Comparison of ENCODE assay signal across 14 cellular contexts in the genomic region with DNA sequence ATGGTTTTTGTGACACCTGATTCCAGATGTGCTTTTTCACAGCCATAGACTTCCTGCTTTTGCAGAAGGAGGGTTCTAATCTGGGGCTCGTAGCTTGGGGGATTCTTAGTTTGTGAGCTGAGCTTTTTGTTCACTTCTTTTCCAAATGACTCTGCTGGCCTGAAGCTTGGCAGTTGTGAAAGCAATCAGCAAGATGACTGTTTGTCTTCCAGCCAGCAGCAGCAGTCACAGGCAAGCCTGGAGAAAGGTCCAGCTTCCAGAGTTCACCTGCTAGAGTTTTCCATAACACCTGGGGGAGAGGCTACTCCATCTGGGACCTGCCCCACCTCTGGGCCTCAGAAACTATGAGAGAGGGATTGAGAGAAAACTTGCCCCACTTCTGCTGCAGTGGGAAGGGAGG. TPM values are rescaled to one million over a fixed set of nuclear protein-coding genes. Genes with fewer than 3 reads are reported as not detected.
DNase-seq lines count a peak whose midpoint lies in the region; ATAC-seq and TF ChIP-seq lines count a peak whose summit lies in the region.
"Had no signal": no experiment of that assay in that cellular context is flagged by ENCODE, and none has a peak within 500 bp of the region (broad histone marks: within the 10 kb centered on the region; RNA-seq: fewer than 3 reads in every experiment).

No MANE protein-coding gene starts in this region.

- H3K27me3 ChIP-seq in dorsolateral prefrontal cortex = no peaks in the 10 kb centered on the region
- H3K27me3 ChIP-seq: SJSA1 had no signal

- H3K36me3 Mint-ChIP-seq in natural killer cell = no peaks in the 10 kb centered on the region

- intact Hi-C loops in dorsolateral prefrontal cortex (cut with DNase I) = no loop called here
- intact Hi-C loops in natural killer cell (cut with micrococcal nuclease) = no loop called here

- H3K4me3 ChIP-seq in dorsolateral prefrontal cortex = peak overlapping the region in 5 of 59 donors; percentile 6 to 87 (median 15)
- H3K4me3 ChIP-seq: mucosa of descending colon, SJSA1 had no signal

- no peaks in the 10 kb centered on the region for H3K27me3 Mint-ChIP-seq in stimulated activated naive CD8-positive, alpha-beta T cell treated with anti-CD3 and anti-CD28 coated beads, Interleukin-15, amount 100 ng/mL, for 72 hours
- no peaks in the 10 kb centered on the region for H3K27me3 Mint-ChIP-seq in natural killer cell (ENCODE audit: low read depth in 2 of 2)

- ATAC-seq in stimulated activated naive CD8-positive, alpha-beta T cell treated with anti-CD3 and anti-CD28 coated beads, Interleukin-15, amount 100 ng/mL, for 72 hours = no peak
- no peak for ATAC-seq in stimulated activated naive CD8-positive, alpha-beta T cell treated with anti-CD3 and anti-CD28 coated beads, Interleukin-15, Interleukin-2, amounts not matched to agents 100 U/mL and 50 U/mL, for 24 hours
- no peak for ATAC-seq in natural killer cell
- ATAC-seq in HG02970 (IDR thresholded peaks at IDR 0.05; ENCODE audit: low FRiP score, unreplicated experiment) = no peak
- ATAC-seq in HG03521 (IDR thresholded peaks at IDR 0.05; ENCODE audit: unreplicated experiment) = no peak
- ATAC-seq: mucosa of descending colon had no signal

- H3K4me1 Mint-ChIP-seq in stimulated activated naive CD8-positive, alpha-beta T cell treated with anti-CD3 and anti-CD28 coated beads, Interleukin-15, amount 100 ng/mL, for 72 hours = peaks cover 74% of the 10 kb centered on the region
- peaks cover 76 to 79% of the 10 kb centered on the region in 2 donors for H3K4me1 Mint-ChIP-seq in natural killer cell

- no peaks in the 10 kb centered on the region for H3K9me3 Mint-ChIP-seq in stimulated activated naive CD8-positive, alpha-beta T cell treated with anti-CD3 and anti-CD28 coated beads, Interleukin-15, amount 100 ng/mL, for 72 hours
- H3K9me3 Mint-ChIP-seq in natural killer cell = no peaks in the 10 kb centered on the region

- no peak for DNase-seq in stimulated activated naive CD8-positive, alpha-beta T cell treated with anti-CD3 and anti-CD28 coated beads, Interleukin-15, amount 100 ng/mL, for 72 hours
- DNase-seq in stimulated activated naive CD8-positive, alpha-beta T cell treated with anti-CD3 and anti-CD28 coated beads, Interleukin-15, Interleukin-2, amounts not matched to agents 100 U/mL and 50 U/mL, for 24 hours = no peak
- no peak for DNase-seq in dorsolateral prefrontal cortex
- no peak for DNase-seq in natural killer cell
- DNase-seq in NCI-H1092 treated with DMSO at 0.1 percent for 48 hours (lab: John Stamatoyannopoulos, UW) = no peak
- no peak for DNase-seq in DMS79 treated with DMSO at 0.1 percent for 48 hours (lab: John Stamatoyannopoulos, UW)
- DNase-seq: COR-L47; GOT3; NCI-H2029 treated with DMSO at 0.1 percent for 48 hours; stimulated activated CD4-positive, alpha-beta T cell treated with anti-CD3 and anti-CD28 coated beads, Interleukin-2, amount 100 ng/mL, for 48 hours had no signal

- peak overlapping the region in 1 of 2 donors; percentile 25 for H3K4me3 Mint-ChIP-seq in stimulated activated naive CD8-positive, alpha-beta T cell treated with anti-CD3 and anti-CD28 coated beads, Interleukin-15, amount 100 ng/mL, for 72 hours
- H3K4me3 Mint-ChIP-seq in natural killer cell = peak overlapping the region; percentile 45

- TF ChIP-seq CTCF in dorsolateral prefrontal cortex (IDR thresholded peaks at IDR 0.05 in 54 of 56, conservative IDR thresholded peaks at IDR 0.05 in 2 of 56; ENCODE audit: low read depth in 1 of 56, partially characterized antibody in 56 of 56) (no peak), natural killer cell (IDR thresholded peaks at IDR 0.05) (no peak)

- peak overlapping the region in 53 of 59 donors; percentile 4 to 97 (median 61) for H3K27ac ChIP-seq in dorsolateral prefrontal cortex
- H3K27ac ChIP-seq: SJSA1 had no signal

- peak overlapping the region; percentile 19 to 28 for H3K27ac Mint-ChIP-seq in stimulated activated naive CD8-positive, alpha-beta T cell treated with anti-CD3 and anti-CD28 coated beads, Interleukin-15, amount 100 ng/mL, for 72 hours
- H3K27ac Mint-ChIP-seq in natural killer cell = peak overlapping the region; percentile 75 to 86

RNA-seq across cellular contexts. Expression of gene MARK2, which starts 4.1 kb away (rescaled TPM):
- total RNA-seq in dorsolateral prefrontal cortex (10 to 100 TPM; 47.0 to 75.5 (median 57.9) TPM), natural killer cell (10 to 100 TPM; 63.8 to 88.4 (median 80.2) TPM)

RNA-seq across cellular contexts. Expression of gene SPINDOC, which starts 29.8 kb away (rescaled TPM):
- total RNA-seq in dorsolateral prefrontal cortex (10 to 100 TPM; 19.8 to 60.5 (median 27.7) TPM), natural killer cell (10 to 100 TPM; 15.6 to 25.3 (median 21.1) TPM)
